In the genomic region with DNA sequence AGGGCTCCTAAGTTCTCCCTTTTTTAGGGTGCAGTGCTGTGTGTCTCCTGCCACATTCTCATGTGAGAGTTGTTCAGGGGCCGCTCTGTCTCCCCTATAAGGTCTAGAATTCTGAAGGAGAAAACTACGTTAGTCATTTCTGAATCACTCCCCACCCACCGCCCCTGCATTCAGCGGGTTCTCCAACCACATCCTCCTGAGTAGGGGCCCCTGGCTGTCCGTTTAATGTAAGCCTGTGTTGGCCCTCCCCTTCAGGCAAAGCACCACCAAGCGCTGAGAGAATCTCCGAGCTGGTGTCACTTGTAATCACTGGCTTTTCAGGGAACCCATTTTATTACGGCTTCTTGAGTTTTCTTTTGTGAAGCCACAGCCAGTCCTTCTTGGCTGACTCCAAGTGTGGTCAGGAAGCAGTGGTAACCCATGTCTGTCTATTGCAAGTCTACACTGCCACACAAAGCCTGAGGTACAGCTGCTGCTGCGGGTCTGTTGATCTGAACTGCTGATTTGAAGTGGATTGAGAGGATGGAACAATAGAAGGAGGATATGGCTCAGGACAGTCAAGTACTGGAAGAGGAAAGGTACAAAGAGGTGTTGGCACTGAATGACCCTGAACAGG, we compare ENCODE assay signal across 1 cellular context.
TF ChIP-seq lines count a peak whose summit lies in the region.

No MANE protein-coding gene starts in this region.

TF ChIP-seq in GM12878, 131 proteins besides CTCF, POLR2A, EP300 and RAD21 (continued from another document and continues in another):
- peak; percentile 88; the same call in 1 of the 2 replicates for TF ChIP-seq CBFB (IDR thresholded peaks at IDR 0.05; ENCODE audit: low read depth)
- TF ChIP-seq SMAD5 (IDR thresholded peaks at IDR 0.05; ENCODE audit: low read depth), result peak; percentile 40; the same call in 1 of the 2 replicates
- no peak for TF ChIP-seq MYC (IDR thresholded peaks at IDR 0.05; ENCODE audit: insufficient read depth, insufficient read length, insufficient replicate concordance, low read length, severe bottlenecking)
- TF ChIP-seq MEF2A (IDR thresholded peaks at IDR 0.05; ENCODE audit: insufficient read depth, low read depth, low read length), result peak; percentile 81
- no peak for TF ChIP-seq HDAC2 (IDR thresholded peaks at IDR 0.05)
- no peak for TF ChIP-seq STAT3 (IDR thresholded peaks at IDR 0.05; ENCODE audit: low read depth, low read length)
- peak; percentile 34 for TF ChIP-seq MEF2B (IDR thresholded peaks at IDR 0.05; ENCODE audit: partially characterized antibody, poor library complexity, severe bottlenecking)
- no peak for TF ChIP-seq PAX8 (IDR thresholded peaks at IDR 0.05)
- no peak for TF ChIP-seq ZNF274 (IDR thresholded peaks at IDR 0.05; ENCODE audit: insufficient read depth, insufficient read length)
- TF ChIP-seq, protein P1, sequence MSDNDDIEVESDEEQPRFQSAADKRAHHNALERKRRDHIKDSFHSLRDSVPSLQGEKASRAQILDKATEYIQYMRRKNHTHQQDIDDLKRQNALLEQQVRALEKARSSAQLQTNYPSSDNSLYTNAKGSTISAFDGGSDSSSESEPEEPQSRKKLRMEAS (IDR thresholded peaks at IDR 0.05; ENCODE audit: low read depth, low read length), result no peak
- TF ChIP-seq IKZF1 (conservative IDR thresholded peaks at IDR 0.05), result peak; percentile 56
- peak; percentile 90 for TF ChIP-seq CBX5 (IDR thresholded peaks at IDR 0.05; ENCODE audit: low read depth)
- no peak for TF ChIP-seq TCF7 (IDR thresholded peaks at IDR 0.05; ENCODE audit: borderline replicate concordance)
- peak; percentile 41; the same call in 1 of the 2 replicates for TF ChIP-seq TCF3 (IDR thresholded peaks at IDR 0.05; ENCODE audit: borderline replicate concordance, insufficient read depth, low read depth, low read length)
- TF ChIP-seq HCFC1 (IDR thresholded peaks at IDR 0.05; ENCODE audit: low read length), result no peak
- peak; percentile 42 to 46; a peak in 3 of 4 replicates for TF ChIP-seq IKZF2 (IDR thresholded peaks at IDR 0.05)
- TF ChIP-seq TCF12 (IDR thresholded peaks at IDR 0.05; ENCODE audit: low read depth, low read length), result 0 out of 2 replicates have a peak, but pooled peaks have one; percentile 39
- no peak for TF ChIP-seq RB1 (IDR thresholded peaks at IDR 0.05; ENCODE audit: borderline replicate concordance)
- 0 out of 2 replicates have a peak, but pooled peaks have one; percentile 21 for TF ChIP-seq ATF7 (IDR thresholded peaks at IDR 0.05; ENCODE audit: low read depth)
- TF ChIP-seq, protein P2, sequence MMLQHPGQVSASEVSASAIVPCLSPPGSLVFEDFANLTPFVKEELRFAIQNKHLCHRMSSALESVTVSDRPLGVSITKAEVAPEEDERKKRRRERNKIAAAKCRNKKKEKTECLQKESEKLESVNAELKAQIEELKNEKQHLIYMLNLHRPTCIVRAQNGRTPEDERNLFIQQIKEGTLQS (IDR thresholded peaks at IDR 0.05; ENCODE audit: borderline replicate concordance, extremely low read depth, low read depth, low read length), result no peak
- peak; percentile 65; the same call in 1 of the 2 replicates for TF ChIP-seq TARDBP (IDR thresholded peaks at IDR 0.05; ENCODE audit: borderline replicate concordance)
- peak; percentile 61; the same call in 1 of the 2 replicates for TF ChIP-seq TAF1 (IDR thresholded peaks at IDR 0.05; ENCODE audit: borderline replicate concordance, low read depth, low read length)
- TF ChIP-seq, protein P3, sequence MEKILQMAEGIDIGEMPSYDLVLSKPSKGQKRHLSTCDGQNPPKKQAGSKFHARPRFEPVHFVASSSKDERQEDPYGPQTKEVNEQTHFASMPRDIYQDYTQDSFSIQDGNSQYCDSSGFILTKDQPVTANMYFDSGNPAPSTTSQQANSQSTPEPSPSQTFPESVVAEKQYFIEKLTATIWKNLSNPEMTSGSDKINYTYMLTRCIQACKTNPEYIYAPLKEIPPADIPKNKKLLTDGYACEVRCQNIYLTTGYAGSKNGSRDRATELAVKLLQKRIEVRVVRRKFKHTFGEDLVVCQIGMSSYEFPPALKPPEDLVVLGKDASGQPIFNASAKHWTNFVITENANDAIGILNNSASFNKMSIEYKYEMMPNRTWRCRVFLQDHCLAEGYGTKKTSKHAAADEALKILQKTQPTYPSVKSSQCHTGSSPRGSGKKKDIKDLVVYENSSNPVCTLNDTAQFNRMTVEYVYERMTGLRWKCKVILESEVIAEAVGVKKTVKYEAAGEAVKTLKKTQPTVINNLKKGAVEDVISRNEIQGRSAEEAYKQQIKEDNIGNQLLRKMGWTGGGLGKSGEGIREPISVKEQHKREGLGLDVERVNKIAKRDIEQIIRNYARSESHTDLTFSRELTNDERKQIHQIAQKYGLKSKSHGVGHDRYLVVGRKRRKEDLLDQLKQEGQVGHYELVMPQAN (conservative IDR thresholded peaks at IDR 0.05), result no peak
- TF ChIP-seq, protein P4, sequence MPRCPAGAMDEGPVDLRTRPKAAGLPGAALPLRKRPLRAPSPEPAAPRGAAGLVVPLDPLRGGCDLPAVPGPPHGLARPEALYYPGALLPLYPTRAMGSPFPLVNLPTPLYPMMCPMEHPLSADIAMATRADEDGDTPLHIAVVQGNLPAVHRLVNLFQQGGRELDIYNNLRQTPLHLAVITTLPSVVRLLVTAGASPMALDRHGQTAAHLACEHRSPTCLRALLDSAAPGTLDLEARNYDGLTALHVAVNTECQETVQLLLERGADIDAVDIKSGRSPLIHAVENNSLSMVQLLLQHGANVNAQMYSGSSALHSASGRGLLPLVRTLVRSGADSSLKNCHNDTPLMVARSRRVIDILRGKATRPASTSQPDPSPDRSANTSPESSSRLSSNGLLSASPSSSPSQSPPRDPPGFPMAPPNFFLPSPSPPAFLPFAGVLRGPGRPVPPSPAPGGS (IDR thresholded peaks at IDR 0.05; ENCODE audit: borderline replicate concordance, insufficient read depth, low read depth, low read length, poor library complexity, severe bottlenecking), result peak; percentile 41
- no peak for TF ChIP-seq ASH2L (IDR thresholded peaks at IDR 0.05; ENCODE audit: borderline replicate concordance, low read depth)
- peak in 1 of 2 experiments; percentile 95; a peak in 2 of 3 replicates for TF ChIP-seq EGR1 (IDR thresholded peaks at IDR 0.05; ENCODE audit: borderline replicate concordance in 1 of 2, low read depth in 2 of 2, low read length in 2 of 2)
- TF ChIP-seq PKNOX1 (IDR thresholded peaks at IDR 0.05), result peak; percentile 66; the same call in 1 of the 2 replicates
- no peak for TF ChIP-seq STAT1 (conservative IDR thresholded peaks at IDR 0.05)
- peak; percentile 86 for TF ChIP-seq FOXM1 (IDR thresholded peaks at IDR 0.05; ENCODE audit: low read depth, low read length)
- TF ChIP-seq ZNF24 (IDR thresholded peaks at IDR 0.05), result no peak
- TF ChIP-seq MLLT1 (IDR thresholded peaks at IDR 0.05), result 0 out of 2 replicates have a peak, but pooled peaks have one; percentile 23
- TF ChIP-seq NFIC (IDR thresholded peaks at IDR 0.05; ENCODE audit: low read depth, low read length), result peak; percentile 87
- TF ChIP-seq RUNX3 (IDR thresholded peaks at IDR 0.05; ENCODE audit: low read length), result peak; percentile 98
- TF ChIP-seq JUND (IDR thresholded peaks at IDR 0.05; ENCODE audit: low read depth, low read length), result peak; percentile 63; the same call in 1 of the 2 replicates
- TF ChIP-seq, protein P5, sequence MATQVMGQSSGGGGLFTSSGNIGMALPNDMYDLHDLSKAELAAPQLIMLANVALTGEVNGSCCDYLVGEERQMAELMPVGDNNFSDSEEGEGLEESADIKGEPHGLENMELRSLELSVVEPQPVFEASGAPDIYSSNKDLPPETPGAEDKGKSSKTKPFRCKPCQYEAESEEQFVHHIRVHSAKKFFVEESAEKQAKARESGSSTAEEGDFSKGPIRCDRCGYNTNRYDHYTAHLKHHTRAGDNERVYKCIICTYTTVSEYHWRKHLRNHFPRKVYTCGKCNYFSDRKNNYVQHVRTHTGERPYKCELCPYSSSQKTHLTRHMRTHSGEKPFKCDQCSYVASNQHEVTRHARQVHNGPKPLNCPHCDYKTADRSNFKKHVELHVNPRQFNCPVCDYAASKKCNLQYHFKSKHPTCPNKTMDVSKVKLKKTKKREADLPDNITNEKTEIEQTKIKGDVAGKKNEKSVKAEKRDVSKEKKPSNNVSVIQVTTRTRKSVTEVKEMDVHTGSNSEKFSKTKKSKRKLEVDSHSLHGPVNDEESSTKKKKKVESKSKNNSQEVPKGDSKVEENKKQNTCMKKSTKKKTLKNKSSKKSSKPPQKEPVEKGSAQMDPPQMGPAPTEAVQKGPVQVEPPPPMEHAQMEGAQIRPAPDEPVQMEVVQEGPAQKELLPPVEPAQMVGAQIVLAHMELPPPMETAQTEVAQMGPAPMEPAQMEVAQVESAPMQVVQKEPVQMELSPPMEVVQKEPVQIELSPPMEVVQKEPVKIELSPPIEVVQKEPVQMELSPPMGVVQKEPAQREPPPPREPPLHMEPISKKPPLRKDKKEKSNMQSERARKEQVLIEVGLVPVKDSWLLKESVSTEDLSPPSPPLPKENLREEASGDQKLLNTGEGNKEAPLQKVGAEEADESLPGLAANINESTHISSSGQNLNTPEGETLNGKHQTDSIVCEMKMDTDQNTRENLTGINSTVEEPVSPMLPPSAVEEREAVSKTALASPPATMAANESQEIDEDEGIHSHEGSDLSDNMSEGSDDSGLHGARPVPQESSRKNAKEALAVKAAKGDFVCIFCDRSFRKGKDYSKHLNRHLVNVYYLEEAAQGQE (IDR thresholded peaks at IDR 0.05; ENCODE audit: low read depth, low read length), result 0 out of 2 replicates have a peak, but pooled peaks have one; percentile 22
- peak; percentile 74; the same call in 1 of the 2 replicates for TF ChIP-seq DPF2 (IDR thresholded peaks at IDR 0.05)
- TF ChIP-seq EED (IDR thresholded peaks at IDR 0.05; ENCODE audit: low read depth), result peak; percentile 91
- TF ChIP-seq E2F8 (IDR thresholded peaks at IDR 0.05; ENCODE audit: low read depth, partially characterized antibody), result no peak
- TF ChIP-seq BCLAF1 (IDR thresholded peaks at IDR 0.05), result no peak
